In genomic region chr2:19122220-19122619, GRCh38 we compare ENCODE assay signal across 16 cellular contexts.
DNase-seq lines count a peak whose midpoint lies in the region; ATAC-seq and TF ChIP-seq lines count a peak whose summit lies in the region.
"Had no signal": no experiment of that assay in that cellular context is flagged by ENCODE, and none has a peak within 500 bp of the region (broad histone marks: within the 10 kb centered on the region; RNA-seq: fewer than 3 reads in every experiment).

No MANE protein-coding gene starts in this region.

- H3K9me2 ChIP-seq in Karpas-422 (replicated peaks; ENCODE audit: insufficient read depth, low read length) = no peaks in the 10 kb centered on the region

- no peak for TF ChIP-seq CTCF in HFFc6 (IDR thresholded peaks at IDR 0.05)

- H3K9me3 Mint-ChIP-seq in HFFc6 = peaks cover 6% of the 10 kb centered on the region; the same call in 1 of the 2 replicates

- peaks cover 11% of the 10 kb centered on the region for H3K36me3 Mint-ChIP-seq in HFFc6 (ENCODE audit: low read depth)
- H3K36me3 Mint-ChIP-seq: CD14-positive monocyte; CD8-positive, alpha-beta T cell had no signal

- H3K4me2 ChIP-seq in Karpas-422 (ENCODE audit: low read depth, low read length, poor library complexity, severe bottlenecking) = no peak overlapping the region
- H3K4me2 ChIP-seq: A549, KMS-11 had no signal

- H3K27ac ChIP-seq in Karpas-422 (ENCODE audit: low read length) = no peak overlapping the region
- H3K27ac ChIP-seq: A549, KMS-11 had no signal

- DNase-seq in HFFc6 = no peak
- peak; percentile 4 for DNase-seq in Karpas-422
- no peak for DNase-seq in nucleus accumbens (lab: John Stamatoyannopoulos, UW)
- DNase-seq in SW480 (ENCODE audit: low spot score) = no peak
- DNase-seq in MG63 = no peak
- DNase-seq: CD8-positive, alpha-beta T cell; COR-L47; DMS153; DND-41; GDM1 had no signal

- no peaks in the 10 kb centered on the region for H3K9me3 ChIP-seq in Karpas-422 (ENCODE audit: low read length)
- peaks cover 2% of the 10 kb centered on the region; the same call in 1 of the 2 replicates for H3K9me3 ChIP-seq in MG63
- H3K9me3 ChIP-seq: A549 had no signal

- H3K36me3 ChIP-seq in Karpas-422 (ENCODE audit: insufficient read depth, low read length) (no peaks in the 10 kb centered on the region), MG63 (no peaks in the 10 kb centered on the region)

- no peaks in the 10 kb centered on the region for H3K79me2 ChIP-seq in Karpas-422 (ENCODE audit: low read length)

- H3K27ac Mint-ChIP-seq in HFFc6 = peak overlapping the region; percentile 93; the same call in 1 of the 2 replicates
- H3K27ac Mint-ChIP-seq: CD14-positive monocyte; CD8-positive, alpha-beta T cell had no signal

- no peak overlapping the region for H2AFZ ChIP-seq in Karpas-422 (ENCODE audit: low read length)

- peaks cover 2% of the 10 kb centered on the region for H3K27me3 Mint-ChIP-seq in HFFc6 (ENCODE audit: insufficient read depth)

- no peak overlapping the region for H3K4me3 ChIP-seq in Karpas-422 (ENCODE audit: low read length)
- no peak overlapping the region for H3K4me3 ChIP-seq in MG63
- H3K4me3 ChIP-seq: A549 had no signal

- H3K9ac ChIP-seq in Karpas-422 (ENCODE audit: low read length) = no peak overlapping the region
- H3K9ac ChIP-seq: KMS-11 had no signal

- no peak overlapping the region for H3K4me3 Mint-ChIP-seq in HFFc6
- H3K4me3 Mint-ChIP-seq: CD14-positive monocyte; CD8-positive, alpha-beta T cell had no signal

- ATAC-seq in GM18909 (IDR thresholded peaks at IDR 0.05; ENCODE audit: poor library complexity, unreplicated experiment) (peak; percentile 52), GM21717 (IDR thresholded peaks at IDR 0.05; ENCODE audit: unreplicated experiment) (no peak)
- ATAC-seq: A549; CD8-positive, alpha-beta T cell; HCT116 had no signal

- peaks cover 74% of the 10 kb centered on the region for H3K4me1 Mint-ChIP-seq in HFFc6 (ENCODE audit: low read depth)
- H3K4me1 Mint-ChIP-seq: CD14-positive monocyte had no signal

- H4K20me1 ChIP-seq in Karpas-422 (ENCODE audit: insufficient read depth, low read depth, low read length) = no peaks in the 10 kb centered on the region

- no peaks in the 10 kb centered on the region for H3K27me3 ChIP-seq in Karpas-422 (ENCODE audit: low read length)
- H3K27me3 ChIP-seq in MG63 = no peaks in the 10 kb centered on the region

- H3K4me1 ChIP-seq in Karpas-422 (ENCODE audit: low read length) = no peaks in the 10 kb centered on the region
